Comparison of ENCODE assay signal across 17 cellular contexts in genomic region chr4:68570122-68570507, GRCh38. TPM values are rescaled to one million over a fixed set of nuclear protein-coding genes. Genes with fewer than 3 reads are reported as not detected.
DNase-seq lines count a peak whose midpoint lies in the region; ATAC-seq lines count a peak whose summit lies in the region.
"Had no signal": no experiment of that assay in that cellular context is flagged by ENCODE, and none has a peak within 500 bp of the region (broad histone marks: within the 10 kb centered on the region; RNA-seq: fewer than 3 reads in every experiment).

No MANE protein-coding gene starts in this region.

- peak; percentile 52 for DNase-seq in kidney tubule cell (ENCODE audit: low spot score)
- DNase-seq in stimulated activated CD4-positive, alpha-beta T cell treated with anti-CD3 and anti-CD28 coated beads, Interleukin-4, amount 100 ng/mL, for 24 hours: no peak
- no peak for DNase-seq in stimulated activated CD4-positive, alpha-beta T cell treated with anti-CD3 and anti-CD28 coated beads, Interleukin-2, amount 100 ng/mL, for 24 hours
- no peak for DNase-seq in mesendoderm
- no peak for DNase-seq in activated naive CD4-positive, alpha-beta T cell treated with anti-CD3 and anti-CD28 coated beads, Interleukin-2, amount 50 U/mL, for 16 hours
- DNase-seq: activated CD4-positive, CD25-positive, alpha-beta regulatory T cell treated with anti-CD3 and anti-CD28 coated beads, Interleukin-2, amount 50 U/mL, for 72 hours; activated CD8-positive, alpha-beta memory T cell treated with anti-CD3 and anti-CD28 coated beads, Interleukin-2, amount 50 U/mL, for 4 hours; activated naive CD4-positive, alpha-beta T cell; Calu3; cortex of kidney; KG1; NCI-H1105 treated with DMSO at 0.1 percent for 48 hours; retina; substantia nigra had no signal

- no peak overlapping the region for H2AK5ac ChIP-seq in mesendoderm (ENCODE audit: low read length)

- no peak overlapping the region for H3K4me3 ChIP-seq in mesendoderm (ENCODE audit: low read length)

- no peak overlapping the region for H3K4ac ChIP-seq in mesendoderm (ENCODE audit: low read depth, low read length)

- H3K4me1 ChIP-seq in mesendoderm (ENCODE audit: control insufficient read depth, low read depth, low read length): no peaks in the 10 kb centered on the region

- H3K9ac ChIP-seq in mesendoderm (ENCODE audit: low read length): no peak overlapping the region

- no peak overlapping the region for H4K8ac ChIP-seq in mesendoderm (ENCODE audit: low read depth, low read length)

- H3K36me3 ChIP-seq in mesendoderm (ENCODE audit: control insufficient read depth, insufficient read depth, low read length): no peaks in the 10 kb centered on the region

- no peak overlapping the region for H3K4me2 ChIP-seq in mesendoderm (ENCODE audit: low read length)

- no CpG with 5 or more reads among the region's 4 CpGs for WGBS in mesendoderm (ENCODE audit: extremely low coverage, insufficient coverage, low lambda C conversion rate)

- no peaks in the 10 kb centered on the region for H3K27me3 ChIP-seq in mesendoderm (ENCODE audit: insufficient read depth, low read length, poor library complexity)

- no peak overlapping the region for H3K56ac ChIP-seq in mesendoderm (ENCODE audit: low read length)

- H3K23ac ChIP-seq in mesendoderm (ENCODE audit: low read length): no peak overlapping the region

- H4K5ac ChIP-seq in mesendoderm (ENCODE audit: low read length): no peak overlapping the region

- no peaks in the 10 kb centered on the region for H3K79me1 ChIP-seq in mesendoderm (ENCODE audit: low read length)

- H2BK15ac ChIP-seq in mesendoderm (replicated peaks; ENCODE audit: low read depth): no peak overlapping the region

- ATAC-seq in GM18861 (IDR thresholded peaks at IDR 0.05; ENCODE audit: unreplicated experiment): peak; percentile 37
- ATAC-seq in HG02571 (IDR thresholded peaks at IDR 0.05; ENCODE audit: unreplicated experiment): peak; percentile 41
- peak; percentile 54 for ATAC-seq in HG03175 (IDR thresholded peaks at IDR 0.05; ENCODE audit: unreplicated experiment)

- H3K79me2 ChIP-seq in mesendoderm (ENCODE audit: control insufficient read depth, insufficient read depth, low read length): no peaks in the 10 kb centered on the region

- no peak overlapping the region for H2BK5ac ChIP-seq in mesendoderm (ENCODE audit: low read length)

- no peak overlapping the region for H3K27ac ChIP-seq in mesendoderm (ENCODE audit: low read depth, low read length)

- no peak overlapping the region for H2BK120ac ChIP-seq in mesendoderm (ENCODE audit: low read depth, low read length)

- no peak overlapping the region for H3K18ac ChIP-seq in mesendoderm (ENCODE audit: low read length)

RNA-seq across cellular contexts. Expression of gene UGT2B17, which starts 6.0 kb away (rescaled TPM):
- not detected for polyA plus RNA-seq in mesendoderm (2013, experiment 1 of 2)
- 0.03 TPM for polyA plus RNA-seq in mesendoderm (2013, experiment 2 of 2)
